Comparison of ENCODE assay signal across 1 cellular context in the genomic region with DNA sequence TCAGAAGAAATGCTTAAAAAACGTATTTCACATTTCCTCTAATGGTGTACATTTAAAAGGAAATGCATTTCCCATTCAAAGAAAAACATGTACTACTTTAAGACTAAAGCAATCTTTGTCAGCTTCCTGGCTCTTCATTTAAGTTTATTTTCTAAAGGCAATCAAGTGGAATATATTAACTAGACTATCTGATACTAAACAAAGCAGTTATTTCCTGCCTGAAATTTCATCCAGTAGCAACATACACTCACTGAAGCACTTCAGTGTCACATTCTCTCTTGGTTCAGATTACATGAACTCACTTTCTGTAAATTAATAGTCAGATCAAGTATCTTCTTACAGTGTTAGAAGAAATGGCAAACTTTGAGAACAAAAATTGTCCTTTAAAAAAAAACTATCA.
TF ChIP-seq lines count a peak whose summit lies in the region.

No MANE protein-coding gene starts in this region.

TF ChIP-seq in HEK293, 187 proteins besides CTCF, POLR2A, EP300 and RAD21 (continued from another document):
- TF ChIP-seq, protein P1, sequence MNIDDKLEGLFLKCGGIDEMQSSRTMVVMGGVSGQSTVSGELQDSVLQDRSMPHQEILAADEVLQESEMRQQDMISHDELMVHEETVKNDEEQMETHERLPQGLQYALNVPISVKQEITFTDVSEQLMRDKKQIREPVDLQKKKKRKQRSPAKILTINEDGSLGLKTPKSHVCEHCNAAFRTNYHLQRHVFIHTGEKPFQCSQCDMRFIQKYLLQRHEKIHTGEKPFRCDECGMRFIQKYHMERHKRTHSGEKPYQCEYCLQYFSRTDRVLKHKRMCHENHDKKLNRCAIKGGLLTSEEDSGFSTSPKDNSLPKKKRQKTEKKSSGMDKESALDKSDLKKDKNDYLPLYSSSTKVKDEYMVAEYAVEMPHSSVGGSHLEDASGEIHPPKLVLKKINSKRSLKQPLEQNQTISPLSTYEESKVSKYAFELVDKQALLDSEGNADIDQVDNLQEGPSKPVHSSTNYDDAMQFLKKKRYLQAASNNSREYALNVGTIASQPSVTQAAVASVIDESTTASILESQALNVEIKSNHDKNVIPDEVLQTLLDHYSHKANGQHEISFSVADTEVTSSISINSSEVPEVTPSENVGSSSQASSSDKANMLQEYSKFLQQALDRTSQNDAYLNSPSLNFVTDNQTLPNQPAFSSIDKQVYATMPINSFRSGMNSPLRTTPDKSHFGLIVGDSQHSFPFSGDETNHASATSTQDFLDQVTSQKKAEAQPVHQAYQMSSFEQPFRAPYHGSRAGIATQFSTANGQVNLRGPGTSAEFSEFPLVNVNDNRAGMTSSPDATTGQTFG (tag by site-specific recombination; IDR thresholded peaks at IDR 0.05; ENCODE audit: borderline replicate concordance): no peak
- TF ChIP-seq ZNF585B (tag by site-specific recombination; IDR thresholded peaks at IDR 0.05): no peak
- TF ChIP-seq OSR2 (tag by site-specific recombination; IDR thresholded peaks at IDR 0.05): peak; percentile 87
- TF ChIP-seq, protein P2, sequence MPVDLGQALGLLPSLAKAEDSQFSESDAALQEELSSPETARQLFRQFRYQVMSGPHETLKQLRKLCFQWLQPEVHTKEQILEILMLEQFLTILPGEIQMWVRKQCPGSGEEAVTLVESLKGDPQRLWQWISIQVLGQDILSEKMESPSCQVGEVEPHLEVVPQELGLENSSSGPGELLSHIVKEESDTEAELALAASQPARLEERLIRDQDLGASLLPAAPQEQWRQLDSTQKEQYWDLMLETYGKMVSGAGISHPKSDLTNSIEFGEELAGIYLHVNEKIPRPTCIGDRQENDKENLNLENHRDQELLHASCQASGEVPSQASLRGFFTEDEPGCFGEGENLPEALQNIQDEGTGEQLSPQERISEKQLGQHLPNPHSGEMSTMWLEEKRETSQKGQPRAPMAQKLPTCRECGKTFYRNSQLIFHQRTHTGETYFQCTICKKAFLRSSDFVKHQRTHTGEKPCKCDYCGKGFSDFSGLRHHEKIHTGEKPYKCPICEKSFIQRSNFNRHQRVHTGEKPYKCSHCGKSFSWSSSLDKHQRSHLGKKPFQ (tag by site-specific recombination; IDR thresholded peaks at IDR 0.05): no peak
- TF ChIP-seq ZFHX2 (tag by site-specific recombination; conservative IDR thresholded peaks at IDR 0.05): no peak
- no peak for TF ChIP-seq ZNF132 (tag by site-specific recombination; IDR thresholded peaks at IDR 0.05; ENCODE audit: borderline replicate concordance)
- TF ChIP-seq ZEB2 (tag by site-specific recombination; IDR thresholded peaks at IDR 0.05): peak; percentile 39; the same call in 1 of the 2 replicates
- TF ChIP-seq ZNF202 (tag by site-specific recombination; IDR thresholded peaks at IDR 0.05; ENCODE audit: borderline replicate concordance): no peak
- TF ChIP-seq, protein P3, sequence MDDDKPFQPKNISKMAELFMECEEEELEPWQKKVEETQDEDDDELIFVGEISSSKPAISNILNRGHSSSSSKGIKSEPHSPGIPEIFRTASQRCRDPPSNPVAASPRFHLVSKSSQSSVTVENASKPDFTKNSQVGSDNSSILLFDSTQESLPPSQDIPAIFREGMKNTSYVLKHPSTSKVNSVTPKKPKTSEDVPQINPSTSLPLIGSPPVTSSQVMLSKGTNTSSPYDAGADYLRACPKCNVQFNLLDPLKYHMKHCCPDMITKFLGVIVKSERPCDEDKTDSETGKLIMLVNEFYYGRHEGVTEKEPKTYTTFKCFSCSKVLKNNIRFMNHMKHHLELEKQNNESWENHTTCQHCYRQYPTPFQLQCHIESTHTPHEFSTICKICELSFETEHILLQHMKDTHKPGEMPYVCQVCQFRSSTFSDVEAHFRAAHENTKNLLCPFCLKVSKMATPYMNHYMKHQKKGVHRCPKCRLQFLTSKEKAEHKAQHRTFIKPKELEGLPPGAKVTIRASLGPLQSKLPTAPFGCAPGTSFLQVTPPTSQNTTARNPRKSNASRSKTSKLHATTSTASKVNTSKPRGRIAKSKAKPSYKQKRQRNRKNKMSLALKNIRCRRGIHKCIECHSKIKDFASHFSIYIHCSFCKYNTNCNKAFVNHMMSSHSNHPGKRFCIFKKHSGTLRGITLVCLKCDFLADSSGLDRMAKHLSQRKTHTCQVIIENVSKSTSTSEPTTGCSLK (tag by site-specific recombination; IDR thresholded peaks at IDR 0.05): no peak
- TF ChIP-seq OVOL3 (tag by site-specific recombination; IDR thresholded peaks at IDR 0.05): peak; percentile 64; the same call in 1 of the 2 replicates
